In genomic region chr5:134171972-134172371, GRCh38 we compare ENCODE assay signal across 25 cellular contexts. TPM values are rescaled to one million over a fixed set of nuclear protein-coding genes. Genes with fewer than 3 reads are reported as not detected.
A peak's percentile ranks its signal among the peaks of the same experiment; 100 is the strongest.
DNase-seq lines count a peak whose midpoint lies in the region; ATAC-seq and TF ChIP-seq lines count a peak whose summit lies in the region.
"Had no signal": no experiment of that assay in that cellular context is flagged by ENCODE, and none has a peak within 500 bp of the region (broad histone marks: within the 10 kb centered on the region; RNA-seq: fewer than 3 reads in every experiment).

No MANE protein-coding gene starts in this region.

- no peak overlapping the region for H3K27ac ChIP-seq in 22Rv1
- no peak overlapping the region for H3K27ac ChIP-seq in CD4-positive, alpha-beta T cell (ENCODE audit: low read depth, low read length)
- H3K27ac ChIP-seq: cardiac muscle cell, epithelial cell of prostate, gastroesophageal sphincter, WERI-Rb-1 had no signal

- no peaks in the 10 kb centered on the region for H3K27me3 Mint-ChIP-seq in CD4-positive, alpha-beta T cell
- H3K27me3 Mint-ChIP-seq in MCF 10A (ENCODE audit: insufficient read depth, unreplicated experiment) = no peaks in the 10 kb centered on the region

- BruUV-seq in MCF 10A (replicated peaks; lab: Mats Ljungman, UMichigan) = no TSS peak

- peak overlapping the region; percentile 5 for H3K4me3 Mint-ChIP-seq in CD4-positive, alpha-beta T cell
- H3K4me3 Mint-ChIP-seq in MCF 10A (ENCODE audit: unreplicated experiment) = no peak overlapping the region
- H3K4me3 Mint-ChIP-seq: activated T-helper 1 cell treated with anti-CD3 and anti-CD28 coated beads, Interleukin-12 subunit alpha, Interleukin-12 subunit beta, Interleukin-2, Interleukin-4 antibody, amounts not matched to agents 30 ng/mL and 10 ng/mL and 1 ng/mL, durations not matched to agents 14 hours and 24 hours and 36 hours; H9 had no signal

- H3K36me3 ChIP-seq in mucosa of descending colon (ENCODE audit: low read depth) = peaks cover 8% of the 10 kb centered on the region

- H3K9me3 ChIP-seq in CD4-positive, alpha-beta T cell (ENCODE audit: control insufficient read depth, low read length) = no peaks in the 10 kb centered on the region
- no peaks in the 10 kb centered on the region for H3K9me3 ChIP-seq in mucosa of descending colon
- H3K9me3 ChIP-seq: gastroesophageal sphincter had no signal

- peak; percentile 87 for TF ChIP-seq CTCF in 22Rv1 (IDR thresholded peaks at IDR 0.05)
- TF ChIP-seq CTCF in CD4-positive, alpha-beta T cell (IDR thresholded peaks at IDR 0.05) = no peak
- no peak for TF ChIP-seq CTCF in MCF 10A (IDR thresholded peaks at IDR 0.05; ENCODE audit: unreplicated experiment)
- no peak for TF ChIP-seq CTCF in mucosa of descending colon (IDR thresholded peaks at IDR 0.05)

- peaks cover 83% of the 10 kb centered on the region for H3K36me3 Mint-ChIP-seq in CD4-positive, alpha-beta T cell (ENCODE audit: low read depth)
- peaks cover 88% of the 10 kb centered on the region for H3K36me3 Mint-ChIP-seq in MCF 10A (ENCODE audit: insufficient read depth, unreplicated experiment)

- no peaks in the 10 kb centered on the region for H3K9me3 Mint-ChIP-seq in CD4-positive, alpha-beta T cell
- no peaks in the 10 kb centered on the region for H3K9me3 Mint-ChIP-seq in MCF 10A (ENCODE audit: unreplicated experiment)
- H3K9me3 Mint-ChIP-seq: activated T-helper 1 cell treated with anti-CD3 and anti-CD28 coated beads, Interleukin-12 subunit alpha, Interleukin-12 subunit beta, Interleukin-2, Interleukin-4 antibody, amounts not matched to agents 30 ng/mL and 10 ng/mL and 1 ng/mL, durations not matched to agents 14 hours and 24 hours and 36 hours; H9; nephron had no signal

- peak overlapping the region; percentile 3 for H3K27ac Mint-ChIP-seq in CD4-positive, alpha-beta T cell
- peak overlapping the region; percentile 69 for H3K27ac Mint-ChIP-seq in MCF 10A (ENCODE audit: low read depth, unreplicated experiment)
- H3K27ac Mint-ChIP-seq: H9, nephron had no signal

- no peaks in the 10 kb centered on the region for H3K27me3 ChIP-seq in CD4-positive, alpha-beta T cell (ENCODE audit: control insufficient read depth, insufficient read depth, low read length)
- H3K27me3 ChIP-seq: cardiac muscle cell, gastroesophageal sphincter had no signal

- H3K4me1 ChIP-seq in mucosa of descending colon (ENCODE audit: low read depth) = peaks cover 30% of the 10 kb centered on the region

- ATAC-seq in CD4-positive, alpha-beta T cell (ENCODE audit: poor library complexity) = no peak
- ATAC-seq in mucosa of descending colon (peak; percentile 54), HG03565 (IDR thresholded peaks at IDR 0.05; ENCODE audit: unreplicated experiment) (no peak), GM21723 (IDR thresholded peaks at IDR 0.05; ENCODE audit: unreplicated experiment) (no peak)
- ATAC-seq: gastroesophageal sphincter had no signal

- no peak for DNase-seq in CD4-positive, alpha-beta T cell
- DNase-seq in MCF 10A (ENCODE audit: unreplicated experiment) (no peak), mucosa of descending colon (peak in 2 of 3 donors; percentile 68 to 90), superior temporal gyrus (ENCODE audit: extremely low spot score) (no peak), NCI-H2029 treated with DMSO at 0.1 percent for 48 hours (lab: John Stamatoyannopoulos, UW) (no peak)
- DNase-seq: activated CD8-positive, alpha-beta memory T cell treated with anti-CD3 and anti-CD28 coated beads for 24 hours; DMS79 treated with DMSO at 0.1 percent for 48 hours; H9; KBM-7; mesendoderm; NCI-H1105; NCI-H2081 treated with DMSO at 0.1 percent for 48 hours; NCI-H510A; NK-92 treated with Interleukin-12 subunit alpha and Interleukin-12 subunit beta, amount 100 ng/mL, for 24 hours; stimulated activated CD4-positive, alpha-beta T cell treated with anti-CD3 and anti-CD28 coated beads, Interleukin-1b, Interleukin-23, amount 100 ng/mL, for 48 hours; stimulated activated naive CD4-positive, alpha-beta T cell treated with Interleukin-2 at 50 U/mL for 16 hours; WERI-Rb-1 had no signal

- H3K4me1 Mint-ChIP-seq in CD4-positive, alpha-beta T cell (ENCODE audit: low read depth) = peaks cover 66% of the 10 kb centered on the region
- peaks cover 33% of the 10 kb centered on the region for H3K4me1 Mint-ChIP-seq in MCF 10A (ENCODE audit: insufficient read depth, unreplicated experiment)

- POLR2A ChIA-PET in CD4-positive, alpha-beta T cell (lab: Charles Lee) = interaction anchor here (1.3 to 10.9 kb wide), 2 partner anchors 11 to 20 kb away, joined by 5 to 142 read pairs; no protein-coding TSS in a partner anchor
- POLR2A ChIA-PET in MCF 10A (lab: Yijun Ruan, JAX) = interaction anchor here (0.6 to 8.9 kb wide), 4 partner anchors 10 to 51 kb away, joined by 3 to 309 read pairs (median 4); partner anchors contain the start of gene PPP2CA

- H3K4me3 ChIP-seq in mucosa of descending colon = no peak overlapping the region
- H3K4me3 ChIP-seq: cardiac muscle cell, gastroesophageal sphincter had no signal

- CTCF ChIA-PET in CD4-positive, alpha-beta T cell (lab: Charles Lee) = interaction anchor here (1.0 kb wide), 1 partner anchor 133 kb away, joined by 3 read pairs; no protein-coding TSS in a partner anchor
- CTCF ChIA-PET in MCF 10A (lab: Yijun Ruan, JAX) = interaction anchor here (0.6 to 2.3 kb wide), 5 partner anchors 12 to 1470 kb away, joined by 3 to 12 read pairs (median 4); no protein-coding TSS in a partner anchor

- intact Hi-C loops in CD4-positive, alpha-beta T cell (cut with DNase I, micrococcal nuclease) = loop anchor here in 1 of 2 experiments (2.0 to 10.0 kb wide), 2 partner anchors 13 to 353 kb away; partner anchors contain the start of gene JADE2
- intact Hi-C loops in MCF 10A (cut with micrococcal nuclease) = no loop called here
- intact Hi-C loops in mucosa of descending colon (cut with DNase I, micrococcal nuclease) = no loop called here

RNA-seq across cellular contexts. Expression of gene SKP1, which starts 4.8 kb away (rescaled TPM):
- total RNA-seq in CD4-positive, alpha-beta T cell = 100 to 1,000 TPM; 303 to 314 TPM
- 415 and 488 TPM in 2 replicates for total RNA-seq in MCF 10A (2022)
- 100 to 1,000 TPM; 241 to 316 (median 281) TPM for total RNA-seq in mucosa of descending colon

RNA-seq across cellular contexts. Expression of gene PPP2CA, which starts 53.9 kb away (rescaled TPM):
- total RNA-seq in CD4-positive, alpha-beta T cell = 100 to 1,000 TPM; 188 to 195 TPM
- total RNA-seq in MCF 10A (2022) = 317 and 359 TPM in 2 replicates
- total RNA-seq in mucosa of descending colon = 100 to 1,000 TPM in 2 of 3 donors, 10 to 100 TPM in 1; 93.9 to 120 (median 115) TPM

RNA-seq across cellular contexts. Expression of gene TCF7, which starts 57.5 kb away (rescaled TPM):
- total RNA-seq in CD4-positive, alpha-beta T cell = 100 to 1,000 TPM; 480 to 493 TPM
- total RNA-seq in MCF 10A (2022) = 0.29 and 0.42 TPM in 2 replicates
- total RNA-seq in mucosa of descending colon = 1 to 10 TPM; 1.9 to 6.8 (median 4.4) TPM

Comparison
In these comparisons a context has a peak if more than half of its experiments do, and no peak if none do; other contexts are left out.
1. DNase-seq: peak in mucosa of descending colon (2 of 3); none in CD4-positive, alpha-beta T cell (0 of 10), MCF 10A (single experiment), superior temporal gyrus (single experiment) and NCI-H2029 treated with DMSO at 0.1 percent for 48 hours (single experiment).
2. RNA of gene TCF7, which starts 57.5 kb away (total RNA-seq): 480 to 493 TPM in CD4-positive, alpha-beta T cell; 1.9 to 6.8 TPM in mucosa of descending colon and 0.29 to 0.42 TPM in MCF 10A; every median in the first group is over 10 times any median in the second.